In the genomic region with DNA sequence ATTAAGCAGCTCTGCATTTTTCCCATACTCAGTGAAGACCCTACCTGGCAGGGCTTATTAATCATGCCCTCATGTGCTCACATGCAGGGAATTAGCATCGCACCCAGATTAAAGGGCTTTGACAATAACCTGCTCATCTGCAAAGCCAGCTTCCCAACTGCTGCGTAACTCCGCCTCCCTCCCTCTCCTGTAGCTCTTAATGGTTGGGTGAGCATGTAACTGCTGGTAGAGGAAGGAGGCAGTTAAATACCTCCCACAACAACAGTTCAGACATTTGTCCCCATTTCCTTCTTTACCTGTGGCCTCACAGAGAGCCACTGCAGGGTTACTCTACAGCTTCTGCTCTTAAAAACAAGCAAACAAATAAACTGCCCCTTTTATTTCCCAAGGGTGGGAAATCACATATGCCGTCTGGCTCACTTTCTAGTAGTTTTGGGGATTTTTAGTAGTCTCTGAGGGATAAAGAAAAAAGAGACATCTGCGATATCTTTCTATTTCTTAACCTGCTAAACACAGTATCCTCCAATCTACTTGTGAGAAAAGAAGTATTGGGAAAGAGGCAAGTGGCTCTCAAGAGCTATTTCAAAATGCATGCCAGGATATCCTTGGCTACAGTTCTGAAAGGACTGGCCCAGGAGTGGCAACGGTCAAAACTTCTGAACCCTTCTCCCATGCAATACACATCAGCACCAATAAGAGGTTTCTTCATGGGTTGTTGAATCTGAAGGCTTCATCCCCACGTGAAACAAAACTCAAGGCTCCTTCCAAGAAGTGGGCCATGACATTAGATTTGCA, we compare ENCODE assay signal across 10 cellular contexts.
DNase-seq lines count a peak whose midpoint lies in the region; ATAC-seq, FAIRE-seq and TF ChIP-seq lines count a peak whose summit lies in the region.
"Had no signal": no experiment of that assay in that cellular context is flagged by ENCODE, and none has a peak within 500 bp of the region (broad histone marks: within the 10 kb centered on the region; RNA-seq: fewer than 3 reads in every experiment).

No MANE protein-coding gene starts in this region.

- H3K36me3 Mint-ChIP-seq in brain: no peaks in the 10 kb centered on the region

- ATAC-seq in Right ventricle myocardium superior (ENCODE audit: poor library complexity) (peak; percentile 31), HG03442 (IDR thresholded peaks at IDR 0.05; ENCODE audit: unreplicated experiment) (peak; percentile 84)

- H3K4me1 Mint-ChIP-seq in brain: peaks cover 61% of the 10 kb centered on the region

- TF ChIP-seq CTCF in left ventricle myocardium inferior (IDR thresholded peaks at IDR 0.05; ENCODE audit: borderline replicate concordance): no peak
- no peak for TF ChIP-seq CTCF in brain (conservative IDR thresholded peaks at IDR 0.05)

- no peak for TF ChIP-seq POLR2A in H54 (IDR thresholded peaks at IDR 0.05; ENCODE audit: low read depth, low read length)

- DNase-seq in Right ventricle myocardium superior (no peak), left ventricle myocardium inferior (no peak), H54 (ENCODE audit: insufficient read length, low spot score) (no peak), HTR-8/SVneo (ENCODE audit: insufficient read length, low spot score) (no peak), globus pallidus (ENCODE audit: low spot score) (no peak)
- DNase-seq in activated CD4-positive, alpha-beta T cell treated with anti-CD3 and anti-CD28 coated beads, Interleukin-2, amount 50 U/mL, for 1 hour: no peak
- DNase-seq: occipital lobe, PC-9 had no signal

- no peaks in the 10 kb centered on the region for H3K9me3 Mint-ChIP-seq in brain

- H3K27ac ChIP-seq in left ventricle myocardium inferior (replicated peaks): no peak overlapping the region
- H3K27ac ChIP-seq: PC-9 had no signal

- no peaks in the 10 kb centered on the region for H3K4me1 ChIP-seq in left ventricle myocardium inferior

- FAIRE-seq in H54 (lab: Jason Lieb, UNC) (no peak), HTR-8/SVneo (lab: Jason Lieb, UNC) (no peak)

- H3K27ac Mint-ChIP-seq in brain: peak overlapping the region in 3 of 5 experiments; percentile 38 to 84 (median 65)

- peak overlapping the region in 4 of 5 experiments; percentile 11 to 61 (median 31) for H3K4me3 Mint-ChIP-seq in brain

- H3K27me3 Mint-ChIP-seq in brain: peaks cover 7% of the 10 kb centered on the region

- H3K36me3 ChIP-seq in left ventricle myocardium inferior: no peaks in the 10 kb centered on the region

- H3K27me3 ChIP-seq in left ventricle myocardium inferior (ENCODE audit: low read depth): peaks cover 31% of the 10 kb centered on the region

- no peak overlapping the region for H3K4me3 ChIP-seq in left ventricle myocardium inferior
- H3K4me3 ChIP-seq: PC-9 had no signal

- H3K9me3 ChIP-seq in left ventricle myocardium inferior (replicated peaks): no peaks in the 10 kb centered on the region

- intact Hi-C loops in Right ventricle myocardium superior (cut with DNase I): no loop called here
- intact Hi-C loops in left ventricle myocardium inferior (cut with micrococcal nuclease): no loop called here
